9 cellular contexts compared by ENCODE assay signal in the genomic region with DNA sequence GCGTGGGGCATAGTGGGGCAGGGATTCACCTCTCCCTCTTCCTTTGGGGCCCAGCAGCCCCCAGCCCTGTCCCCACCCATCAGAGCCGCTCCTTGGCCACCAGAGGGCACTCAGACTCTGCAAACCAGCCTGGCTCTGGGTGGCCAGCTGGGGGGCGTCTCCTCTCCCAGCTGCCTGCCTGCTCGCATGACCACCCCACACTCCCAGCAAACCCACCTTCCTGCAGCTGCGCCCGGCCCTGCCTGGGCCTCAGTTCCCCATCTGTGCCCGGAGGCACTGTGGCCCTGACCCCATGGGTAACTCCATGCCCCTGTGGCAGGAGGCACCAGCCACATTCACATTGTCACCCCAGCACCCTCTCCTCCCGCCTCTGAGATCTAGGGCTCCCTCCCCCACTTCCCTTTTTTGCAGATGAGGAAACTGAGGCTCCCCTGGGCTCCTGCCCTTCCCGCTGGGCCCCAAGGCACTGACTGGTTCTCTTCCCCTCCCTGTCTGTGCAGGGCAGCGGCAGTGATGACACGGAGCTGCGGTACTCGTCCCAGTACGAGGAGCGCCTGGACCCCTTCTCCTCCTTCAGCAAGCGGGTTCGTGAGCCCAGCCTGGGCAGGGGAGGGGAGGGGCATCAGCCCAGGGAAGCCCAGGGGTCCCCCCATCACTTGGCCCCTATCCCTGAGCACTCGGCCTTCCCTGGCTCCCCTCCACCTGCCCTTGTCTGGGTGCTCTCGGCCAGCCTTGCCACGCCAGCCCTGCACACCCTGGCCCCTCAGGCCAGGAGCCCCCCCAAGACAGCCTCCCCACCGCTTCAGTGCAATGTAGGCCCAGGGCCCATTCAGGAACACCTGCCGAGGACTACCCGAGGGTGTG. TPM values are rescaled to one million over a fixed set of nuclear protein-coding genes. Genes with fewer than 3 reads are reported as not detected.
DNase-seq lines count a peak whose midpoint lies in the region; ATAC-seq and TF ChIP-seq lines count a peak whose summit lies in the region.
"Had no signal": no experiment of that assay in that cellular context is flagged by ENCODE, and none has a peak within 500 bp of the region (broad histone marks: within the 10 kb centered on the region; RNA-seq: fewer than 3 reads in every experiment).

No MANE protein-coding gene starts in this region.

- no peaks in the 10 kb centered on the region for H3K27me3 ChIP-seq in NT2/D1 (ENCODE audit: insufficient read depth, insufficient read length)
- H3K27me3 ChIP-seq in osteoblast (ENCODE audit: insufficient read depth, low read length) = no peaks in the 10 kb centered on the region

- ATAC-seq in GM18505 (IDR thresholded peaks at IDR 0.05; ENCODE audit: unreplicated experiment) (peak; percentile 76), HG03196 (IDR thresholded peaks at IDR 0.05; ENCODE audit: unreplicated experiment) (peak; percentile 56)

- DNase-seq in AG08395 (ENCODE audit: low spot score) = peak; percentile 74
- DNase-seq in NT2/D1 (ENCODE audit: low read depth, low spot score) = peak; percentile 62
- peak; percentile 71 to 73 for DNase-seq in activated T-cell treated with anti-CD3 and anti-CD28 coated beads, Interleukin-2, amount 50 U/mL, for 48 hours
- DNase-seq in fibroblast of peridontal ligament (ENCODE audit: extremely low read depth) = peak; percentile 43
- peak; percentile 97 for DNase-seq in osteoblast (ENCODE audit: insufficient read length, low spot score, missing footprints)
- no peak for DNase-seq in NCI-H1048 (lab: John Stamatoyannopoulos, UW)

- peak; percentile 76 for TF ChIP-seq CTCF in osteoblast (IDR thresholded peaks at IDR 0.05; ENCODE audit: extremely low read depth, low read depth, low read length)

- H3K9me3 ChIP-seq in NT2/D1 (ENCODE audit: insufficient read depth, low read length) = no peaks in the 10 kb centered on the region
- H3K9me3 ChIP-seq in osteoblast (ENCODE audit: low read depth, low read length) = no peaks in the 10 kb centered on the region

- H2AFZ ChIP-seq in osteoblast (ENCODE audit: low read length) = no peak overlapping the region

- no peak for TF ChIP-seq POLR2A in GM18505 (IDR thresholded peaks at IDR 0.05; ENCODE audit: borderline replicate concordance, extremely low read depth, insufficient read depth, insufficient read length)

- H3K36me3 ChIP-seq in NT2/D1 (ENCODE audit: insufficient read depth, insufficient read length, low read length) (no peaks in the 10 kb centered on the region), osteoblast (ENCODE audit: insufficient read depth, low read length) (no peaks in the 10 kb centered on the region)

- H3K79me2 ChIP-seq in osteoblast (ENCODE audit: insufficient read depth, low read length) = no peaks in the 10 kb centered on the region

- no peak overlapping the region for H3K27ac ChIP-seq in osteoblast (ENCODE audit: low read depth, low read length)
- H3K27ac ChIP-seq: skin epidermis had no signal

- H3K4me1 ChIP-seq in NT2/D1 (ENCODE audit: insufficient read depth, insufficient read length) = peaks cover 30% of the 10 kb centered on the region
- H3K4me1 ChIP-seq in osteoblast (ENCODE audit: insufficient read depth, low read length) = no peaks in the 10 kb centered on the region

- H3K9ac ChIP-seq in NT2/D1 (ENCODE audit: insufficient read length, low read depth) = peak overlapping the region; percentile 64

- H3K4me3 ChIP-seq in NT2/D1 (ENCODE audit: insufficient read length, low read depth) (no peak overlapping the region), osteoblast (ENCODE audit: insufficient read depth, low read length) (no peak overlapping the region)
- H3K4me3 ChIP-seq: skin epidermis had no signal

- no peak overlapping the region for H3K4me2 ChIP-seq in osteoblast (ENCODE audit: insufficient read depth, low read length)

- no peaks in the 10 kb centered on the region for H4K20me1 ChIP-seq in osteoblast (ENCODE audit: insufficient read depth, low read length)

RNA-seq across cellular contexts. Expression of gene SH2B2, which starts 6.9 kb away (rescaled TPM):
- total RNA-seq in osteoblast = 2.1 and 2.2 TPM in 2 replicates
